Comparison of ENCODE assay signal across 8 cellular contexts in the genomic region with DNA sequence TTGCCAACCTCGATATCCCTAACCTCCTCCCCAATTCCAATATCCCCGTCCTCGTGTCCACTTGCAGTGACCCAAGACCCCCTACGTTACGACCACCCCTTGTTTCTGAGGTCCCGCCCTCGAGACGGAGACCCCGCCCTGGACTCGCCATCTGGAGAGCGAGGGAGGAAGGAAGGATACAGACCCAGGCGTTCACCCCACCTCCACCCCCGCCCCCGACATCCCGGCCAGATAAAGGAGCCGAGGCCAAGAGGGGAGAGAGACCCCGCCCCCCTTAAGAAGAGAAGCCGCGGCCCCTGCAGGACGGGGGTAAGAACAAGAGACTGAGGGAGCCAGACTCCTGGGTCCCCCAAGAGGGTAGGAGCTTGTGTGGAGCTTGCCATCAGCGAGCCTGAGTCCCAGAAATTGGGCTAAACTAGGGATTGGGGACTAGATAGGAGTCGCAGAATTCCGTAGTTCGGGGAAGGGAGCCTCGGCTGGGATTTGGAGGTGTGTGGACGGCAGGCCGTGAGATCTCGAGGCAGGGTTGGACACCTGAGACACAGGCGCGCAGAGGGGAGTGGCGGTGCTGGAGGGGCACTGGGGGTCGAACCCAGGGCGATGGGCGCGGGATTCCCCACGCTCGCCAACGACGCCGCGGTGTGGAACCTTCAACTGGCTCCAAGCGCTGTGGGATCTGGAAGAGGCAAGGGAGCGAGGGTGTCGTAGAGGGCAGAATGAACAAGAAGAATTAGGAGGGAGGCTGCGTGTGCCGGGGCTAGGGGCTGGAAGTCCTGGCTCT. TPM values are rescaled to one million over a fixed set of nuclear protein-coding genes. Genes with fewer than 3 reads are reported as not detected.
A peak's percentile ranks its signal among the peaks of the same experiment; 100 is the strongest.
DNase-seq lines count a peak whose midpoint lies in the region; ATAC-seq and TF ChIP-seq lines count a peak whose summit lies in the region.

A gene with protein sequence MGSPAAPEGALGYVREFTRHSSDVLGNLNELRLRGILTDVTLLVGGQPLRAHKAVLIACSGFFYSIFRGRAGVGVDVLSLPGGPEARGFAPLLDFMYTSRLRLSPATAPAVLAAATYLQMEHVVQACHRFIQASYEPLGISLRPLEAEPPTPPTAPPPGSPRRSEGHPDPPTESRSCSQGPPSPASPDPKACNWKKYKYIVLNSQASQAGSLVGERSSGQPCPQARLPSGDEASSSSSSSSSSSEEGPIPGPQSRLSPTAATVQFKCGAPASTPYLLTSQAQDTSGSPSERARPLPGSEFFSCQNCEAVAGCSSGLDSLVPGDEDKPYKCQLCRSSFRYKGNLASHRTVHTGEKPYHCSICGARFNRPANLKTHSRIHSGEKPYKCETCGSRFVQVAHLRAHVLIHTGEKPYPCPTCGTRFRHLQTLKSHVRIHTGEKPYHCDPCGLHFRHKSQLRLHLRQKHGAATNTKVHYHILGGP (plus strand): TSS at position 260 of the 781 bp plus-strand sequence. CDS start 622 bp downstream, outside the sequence.

- H3K36me3 Mint-ChIP-seq in activated CD4-positive, alpha-beta T cell treated with anti-CD3 and anti-CD28 coated beads, Interleukin-2, amount 10 ng/mL, durations not matched to agents 7 days and 5 days (ENCODE audit: low read depth) = no peaks in the 10 kb centered on the region

- H3K4me1 Mint-ChIP-seq in activated CD4-positive, alpha-beta T cell treated with anti-CD3 and anti-CD28 coated beads, Interleukin-2, amount 10 ng/mL, durations not matched to agents 7 days and 5 days = peaks cover 52% of the 10 kb centered on the region

- H3K9me3 Mint-ChIP-seq in activated CD4-positive, alpha-beta T cell treated with anti-CD3 and anti-CD28 coated beads, Interleukin-2, amount 10 ng/mL, durations not matched to agents 7 days and 5 days = no peaks in the 10 kb centered on the region

- TF ChIP-seq EP300 in upper lobe of left lung (IDR thresholded peaks at IDR 0.05) = no peak

- CTCF ChIA-PET in activated CD4-positive, alpha-beta T cell treated with anti-CD3 and anti-CD28 coated beads, Interleukin-2, amount 10 ng/mL, durations not matched to agents 7 days and 5 days (lab: Charles Lee) = interaction anchor here (0.9 to 5.0 kb wide), 8 partner anchors 8 to 107 kb away, joined by 3 to 18 read pairs (median 16); a partner anchor contains a TSS

- peak within 1 kb of the TSS; percentile 79 for H3K27ac Mint-ChIP-seq in activated CD4-positive, alpha-beta T cell treated with anti-CD3 and anti-CD28 coated beads, Interleukin-2, amount 10 ng/mL, durations not matched to agents 7 days and 5 days

- peak within 1 kb of the TSS; percentile 44 for H3K4me3 Mint-ChIP-seq in activated CD4-positive, alpha-beta T cell treated with anti-CD3 and anti-CD28 coated beads, Interleukin-2, amount 10 ng/mL, durations not matched to agents 7 days and 5 days

- H3K27ac ChIP-seq in cingulate gyrus (ENCODE audit: low read depth, low read length) (peak within 1 kb of the TSS; percentile 69), lower lobe of right lung (peak within 1 kb of the TSS; percentile 93), upper lobe of left lung (peak within 1 kb of the TSS; percentile 88 to 99 (median 95))

- ATAC-seq in lower lobe of right lung = peak; percentile 1 to 5
- peak in 1 of 2 donors; percentile 1 for ATAC-seq in upper lobe of left lung (ENCODE audit: low FRiP score in 2 of 2)
- ATAC-seq in GM18519 (IDR thresholded peaks at IDR 0.05; ENCODE audit: low FRiP score, unreplicated experiment) = no peak

- intact Hi-C loops in lower lobe of right lung (cut with DNase I) = no loop called here

- no peaks in the 10 kb centered on the region for H3K27me3 ChIP-seq in lower lobe of right lung (ENCODE audit: low read depth)
- H3K27me3 ChIP-seq in upper lobe of left lung = peaks cover 0 to 5% (median 0%) of the 10 kb centered on the region in 4 donors

- TF ChIP-seq CTCF in lower lobe of right lung (IDR thresholded peaks at IDR 0.05) (no peak), upper lobe of left lung (IDR thresholded peaks at IDR 0.05) (peak in 1 of 6 experiments; percentile 26)

- H3K36me3 ChIP-seq in lower lobe of right lung (no peaks in the 10 kb centered on the region), upper lobe of left lung (peaks cover 0 to 26% (median 0%) of the 10 kb centered on the region in 4 donors)

- no peak for DNase-seq in activated CD4-positive, alpha-beta T cell treated with anti-CD3 and anti-CD28 coated beads, Interleukin-2, amount 10 ng/mL, durations not matched to agents 7 days and 5 days
- DNase-seq in activated CD4-positive, alpha-beta T cell treated with anti-CD3 and anti-CD28 coated beads, Interleukin-2, amount 50 U/mL, for 1 hour = no peak
- DNase-seq in lower lobe of right lung (peak; percentile 53), upper lobe of left lung (peak in 1 of 2 donors; percentile 84), NCI-H510A treated with DMSO at 0.1 percent for 48 hours (lab: John Stamatoyannopoulos, UW) (no peak), Ammon's horn (ENCODE audit: low spot score) (no peak)

- H3K4me1 ChIP-seq in lower lobe of right lung (peaks cover 66% of the 10 kb centered on the region), upper lobe of left lung (peaks cover 37 to 87% (median 62%) of the 10 kb centered on the region in 4 donors)

- H3K9me3 ChIP-seq in lower lobe of right lung = no peaks in the 10 kb centered on the region
- H3K9me3 ChIP-seq in upper lobe of left lung = no peaks in the 10 kb centered on the region

- no peak for TF ChIP-seq POLR2A in upper lobe of left lung (IDR thresholded peaks at IDR 0.05)

- H3K4me3 ChIP-seq in lower lobe of right lung = peak within 1 kb of the TSS; percentile 59
- peak within 1 kb of the TSS; percentile 42 to 54 (median 50) for H3K4me3 ChIP-seq in upper lobe of left lung

- WGBS in upper lobe of left lung, 2 donors = 9 to 17% methylated on average over 27 to 44 of the region's 46 CpGs

- H3K27me3 Mint-ChIP-seq in activated CD4-positive, alpha-beta T cell treated with anti-CD3 and anti-CD28 coated beads, Interleukin-2, amount 10 ng/mL, durations not matched to agents 7 days and 5 days = peaks cover 4% of the 10 kb centered on the region

- POLR2A ChIA-PET in activated CD4-positive, alpha-beta T cell treated with anti-CD3 and anti-CD28 coated beads, Interleukin-2, amount 10 ng/mL, durations not matched to agents 7 days and 5 days (lab: Charles Lee) = no interaction called here

RNA-seq across cellular contexts. Expression of the gene that starts here (rescaled TPM):
- total RNA-seq in activated CD4-positive, alpha-beta T cell treated with anti-CD3 and anti-CD28 coated beads, Interleukin-2, amount 10 ng/mL, durations not matched to agents 7 days and 5 days = under 1 TPM; 0.40 TPM
- total RNA-seq in lower lobe of right lung (13.4 TPM), upper lobe of left lung (10 to 100 TPM in 3 of 6 donors, 1 to 10 TPM in 3; 2.1 to 83.1 (median 9.4) TPM)
